Comparison of ENCODE assay signal across 14 cellular contexts in genomic region chr16:24771132-24771778, GRCh38. TPM values are rescaled to one million over a fixed set of nuclear protein-coding genes. Genes with fewer than 3 reads are reported as not detected.
A peak's percentile ranks its signal among the peaks of the same experiment; 100 is the strongest.
DNase-seq lines count a peak whose midpoint lies in the region; ATAC-seq and TF ChIP-seq lines count a peak whose summit lies in the region.
"Had no signal": no experiment of that assay in that cellular context is flagged by ENCODE, and none has a peak within 500 bp of the region (broad histone marks: within the 10 kb centered on the region; RNA-seq: fewer than 3 reads in every experiment).

No MANE protein-coding gene starts in this region.

- no peak for ATAC-seq in WTC11

- TF ChIP-seq CTCF in AG04450 (IDR thresholded peaks at IDR 0.05; ENCODE audit: low read depth, low read length) (no peak), GM13977 (IDR thresholded peaks at IDR 0.05; ENCODE audit: extremely low read depth, insufficient read depth, missing control alignments) (no peak), WTC11 (IDR thresholded peaks at IDR 0.05) (no peak), Caco-2 (IDR thresholded peaks at IDR 0.05; ENCODE audit: insufficient read depth in 1 of 2, low read depth in 1 of 2, low read length in 1 of 2, severe bottlenecking in 1 of 2, unreplicated experiment in 1 of 2) (no peak), endodermal cell (conservative IDR thresholded peaks at IDR 0.05) (no peak)

- intact Hi-C loops in Caco-2 (cut with micrococcal nuclease; ENCODE audit: unreplicated experiment), result no loop called here

- H3K9me3 Mint-ChIP-seq in WTC11 (no peaks in the 10 kb centered on the region), Caco-2 (ENCODE audit: unreplicated experiment) (no peaks in the 10 kb centered on the region), endodermal cell (no peaks in the 10 kb centered on the region)
- H3K9me3 Mint-ChIP-seq: activated B cell treated with CpG ODN at 0.5 μM for 24 hours; CD4-positive, alpha-beta T cell had no signal

- H3K4me3 ChIP-seq in AG04450 (ENCODE audit: low read depth, low read length), result no peak overlapping the region
- H3K4me3 ChIP-seq in Caco-2 (ENCODE audit: low read depth, low read length), result no peak overlapping the region
- H3K4me3 ChIP-seq in endodermal cell (ENCODE audit: low read length), result no peak overlapping the region

- H3K4me1 ChIP-seq in Caco-2, result no peaks in the 10 kb centered on the region
- H3K4me1 ChIP-seq in endodermal cell (ENCODE audit: control insufficient read depth, insufficient read depth, low read length), result no peaks in the 10 kb centered on the region

- H3K4me1 Mint-ChIP-seq in WTC11, result peaks cover 30% of the 10 kb centered on the region
- peaks cover 7% of the 10 kb centered on the region for H3K4me1 Mint-ChIP-seq in Caco-2 (ENCODE audit: low read depth, unreplicated experiment)
- H3K4me1 Mint-ChIP-seq in endodermal cell, result no peaks in the 10 kb centered on the region

- no peak overlapping the region for H3K9ac ChIP-seq in endodermal cell (ENCODE audit: extremely low read depth, low read length, poor library complexity, severe bottlenecking)

- H3K36me3 Mint-ChIP-seq in WTC11, result peaks cover 31% of the 10 kb centered on the region
- peaks cover 26% of the 10 kb centered on the region for H3K36me3 Mint-ChIP-seq in Caco-2 (ENCODE audit: insufficient read depth, unreplicated experiment)
- H3K36me3 Mint-ChIP-seq in endodermal cell (ENCODE audit: low read depth), result peaks cover 45% of the 10 kb centered on the region

- H3K27ac ChIP-seq in AG04450 (ENCODE audit: low read depth, low read length) (no peak overlapping the region), endodermal cell (ENCODE audit: low read depth, low read length) (no peak overlapping the region)
- H3K27ac ChIP-seq: neutrophil had no signal

- no TSS peak for BruUV-seq in Caco-2 (replicated peaks; lab: Mats Ljungman, UMichigan)

- POLR2A ChIA-PET in AG04450 (lab: Yijun Ruan, JAX), result no interaction called here
- POLR2A ChIA-PET in WTC11 (lab: Charles Lee), result no interaction called here
- POLR2A ChIA-PET in Caco-2 (lab: Charles Lee), result no interaction called here

- no peak overlapping the region for H3K4me3 Mint-ChIP-seq in WTC11
- no peak overlapping the region for H3K4me3 Mint-ChIP-seq in Caco-2 (ENCODE audit: unreplicated experiment)
- no peak overlapping the region for H3K4me3 Mint-ChIP-seq in endodermal cell
- H3K4me3 Mint-ChIP-seq: activated B cell treated with CpG ODN at 0.5 μM for 24 hours; CD4-positive, alpha-beta T cell had no signal

- 0 out of 2 replicates have a peak overlapping the region, but pooled peaks have one; percentile 64 for H3K27ac Mint-ChIP-seq in WTC11
- H3K27ac Mint-ChIP-seq in Caco-2 (ENCODE audit: unreplicated experiment), result no peak overlapping the region
- no peak overlapping the region for H3K27ac Mint-ChIP-seq in endodermal cell
- H3K27ac Mint-ChIP-seq: activated B cell treated with CpG ODN at 0.5 μM for 24 hours; CD4-positive, alpha-beta T cell had no signal

- CTCF ChIA-PET in AG04450 (lab: Charles Lee) (interaction anchor here (1.0 kb wide), 1 partner anchor 23 kb away, joined by 3 read pairs; no protein-coding TSS in a partner anchor), WTC11 (lab: Charles Lee) (no interaction called here), Caco-2 (lab: Charles Lee) (no interaction called here)

- H3K9me3 ChIP-seq in AG04450 (ENCODE audit: control insufficient read depth, insufficient read depth, low read length), result no peaks in the 10 kb centered on the region
- no peaks in the 10 kb centered on the region for H3K9me3 ChIP-seq in Caco-2
- H3K9me3 ChIP-seq in endodermal cell (ENCODE audit: control insufficient read depth, low read length), result peaks cover 9% of the 10 kb centered on the region
- H3K9me3 ChIP-seq: neutrophil had no signal

- 93% methylated on average over 2 to 3 of the region's 5 CpGs for WGBS in endodermal cell (ENCODE audit: insufficient coverage in 1 of 2, insufficient read length in 1 of 2), 2 experiments

- DNase-seq in AG04450 (ENCODE audit: low read depth, low spot score) (peak; percentile 37), GM13977 (ENCODE audit: low spot score) (peak; percentile 20), WTC11 (ENCODE audit: low spot score) (no peak), iris pigment epithelial cell (ENCODE audit: low read depth) (peak; percentile 83), Caco-2 (no peak), anterior cingulate cortex (lab: John Stamatoyannopoulos, UW) (no peak), epidermal melanocyte (ENCODE audit: insufficient read length, low spot score) (no peak), endodermal cell (no peak)
- DNase-seq: activated B cell treated with CpG ODN at 0.5 μM for 24 hours; CD4-positive, alpha-beta T cell; dermis blood vessel endothelial cell; head of caudate nucleus; NCI-H774 had no signal

- H3K36me3 ChIP-seq in Caco-2 (ENCODE audit: control insufficient read depth, insufficient read depth, low read length) (peaks cover 1% of the 10 kb centered on the region), endodermal cell (ENCODE audit: control insufficient read depth, insufficient read depth, low read length) (peaks cover 57% of the 10 kb centered on the region)

- H3K27me3 Mint-ChIP-seq in WTC11 (ENCODE audit: low read depth) (no peaks in the 10 kb centered on the region), Caco-2 (ENCODE audit: insufficient read depth, unreplicated experiment) (no peaks in the 10 kb centered on the region), endodermal cell (ENCODE audit: insufficient read depth) (no peaks in the 10 kb centered on the region)
- H3K27me3 Mint-ChIP-seq: activated B cell treated with CpG ODN at 0.5 μM for 24 hours; CD4-positive, alpha-beta T cell had no signal

- no peaks in the 10 kb centered on the region for H3K27me3 ChIP-seq in AG04450 (ENCODE audit: control insufficient read depth, insufficient read depth, low read length)
- H3K27me3 ChIP-seq in Caco-2 (replicated peaks; ENCODE audit: control insufficient read depth, insufficient read depth, low read length), result no peaks in the 10 kb centered on the region
- H3K27me3 ChIP-seq in endodermal cell (ENCODE audit: control insufficient read depth, insufficient read depth, low read length, poor library complexity, severe bottlenecking), result no peaks in the 10 kb centered on the region
- H3K27me3 ChIP-seq: neutrophil had no signal

- in situ Hi-C loops in GM13977 (cut with MboI; ENCODE audit: low pct_unique_long_range_greater_than_20kb, low sequenced_read_pairs, unreplicated experiment), result no loop called here

TF ChIP-seq in WTC11, 78 proteins besides CTCF, POLR2A, EP300 and RAD21:
- TF ChIP-seq HMGA2 (CRISPR knock-in tag; IDR thresholded peaks at IDR 0.05) (no peak), NR3C1 (CRISPR knock-in tag; conservative IDR thresholded peaks at IDR 0.05; ENCODE audit: low read depth) (no peak), IRF2 (CRISPR knock-in tag; IDR thresholded peaks at IDR 0.05; ENCODE audit: borderline replicate concordance, low read depth) (no peak), ESRRA (CRISPR knock-in tag; IDR thresholded peaks at IDR 0.05; ENCODE audit: borderline replicate concordance) (no peak), E2F4 (CRISPR knock-in tag; IDR thresholded peaks at IDR 0.05; ENCODE audit: borderline replicate concordance, low read depth) (no peak), NFE2L1 (CRISPR knock-in tag; IDR thresholded peaks at IDR 0.05) (no peak)
TF ChIP-seq in WTC11: peak in this region for 0.

RNA-seq across cellular contexts. Expression of gene TNRC6A, which starts 41.8 kb away (rescaled TPM):
- 62.7 and 76.2 TPM in 2 replicates for polyA plus RNA-seq in AG04450 (2011; rRNA removed)
- polyA minus RNA-seq in AG04450 (2011; rRNA and poly(A)+ RNA removed), result 136 and 139 TPM in 2 replicates
- total RNA-seq in WTC11 (2021), result 76.8 to 86.3 TPM (median 77.4 TPM) in 3 replicates
- total RNA-seq in Caco-2 (2022), result 39.3 and 43.7 TPM in 2 replicates
- total RNA-seq in endodermal cell, result 10 to 100 TPM; 81.5 to 84.7 TPM
- 48.8 TPM for polyA plus RNA-seq in endodermal cell (2013, experiment 1 of 2)
- 54.2 TPM for polyA plus RNA-seq in endodermal cell (2013, experiment 2 of 2)

Comparison
In these comparisons a context has a peak if more than half of its experiments do, and no peak if none do; other contexts are left out.
1. DNase-seq: peak in AG04450 (single experiment), GM13977 (single experiment) and iris pigment epithelial cell (single experiment); none in WTC11 (single experiment), Caco-2 (0 of 2), anterior cingulate cortex (0 of 58), epidermal melanocyte (single experiment) and endodermal cell (single experiment).